9 cellular contexts compared by ENCODE assay signal in genomic region chr10:82240408-82240807, GRCh38.
"Had no signal": no experiment of that assay in that cellular context is flagged by ENCODE, and none has a peak within 500 bp of the region (broad histone marks: within the 10 kb centered on the region; RNA-seq: fewer than 3 reads in every experiment).

No MANE protein-coding gene starts in this region.

- H2AFZ ChIP-seq: GM23248, GM23338 had no signal

- H3K4me1 ChIP-seq: HAP-1 had no signal

- H3K4me3 ChIP-seq: GM23248, GM23338, HAP-1 had no signal

- ATAC-seq: GM23338, HCT116 had no signal

- DNase-seq: GM23248, GOT3, H7, H9, HCEC 1CT, HFFc6 had no signal

- H3K9me3 ChIP-seq: HAP-1 had no signal

- H3K4me2 ChIP-seq: GM23338 had no signal

- H3K36me3 ChIP-seq: HAP-1 had no signal

- H3K9ac ChIP-seq: GM23248 had no signal

- H3K27ac ChIP-seq: GM23248 had no signal
